12 cellular contexts compared by ENCODE assay signal in genomic region chr1:156004843-156005593, GRCh38. TPM values are rescaled to one million over a fixed set of nuclear protein-coding genes. Genes with fewer than 3 reads are reported as not detected.
A peak's percentile ranks its signal among the peaks of the same experiment; 100 is the strongest.
DNase-seq lines count a peak whose midpoint lies in the region; ATAC-seq, FAIRE-seq and TF ChIP-seq lines count a peak whose summit lies in the region.
"Had no signal": no experiment of that assay in that cellular context is flagged by ENCODE, and none has a peak within 500 bp of the region (broad histone marks: within the 10 kb centered on the region; RNA-seq: fewer than 3 reads in every experiment).

No MANE protein-coding gene starts in this region.

- H3K4me1 ChIP-seq in tibial nerve (peaks cover 0 to 32% (median 7%) of the 10 kb centered on the region in 4 donors), gastrocnemius medialis (peaks cover 0 to 6% of the 10 kb centered on the region in 2 donors)

- no peak for TF ChIP-seq POLR2A in tibial nerve (IDR thresholded peaks at IDR 0.05)
- no peak for TF ChIP-seq POLR2A in gastrocnemius medialis (IDR thresholded peaks at IDR 0.05)
- TF ChIP-seq POLR2A in H54 (IDR thresholded peaks at IDR 0.05; ENCODE audit: low read depth, low read length), result no peak

- no peaks in the 10 kb centered on the region for H3K27me3 ChIP-seq in WERI-Rb-1 (ENCODE audit: insufficient read depth, low read depth, severe bottlenecking)
- no peaks in the 10 kb centered on the region for H3K27me3 ChIP-seq in tibial nerve
- no peaks in the 10 kb centered on the region for H3K27me3 ChIP-seq in gastrocnemius medialis

- H3K4me3 Mint-ChIP-seq in activated naive CD8-positive, alpha-beta T cell, result peak overlapping the region; percentile 23
- H3K4me3 Mint-ChIP-seq in activated naive CD8-positive, alpha-beta T cell treated with anti-CD3 and anti-CD28 coated beads for 36 hours, result no peak overlapping the region

- peak overlapping the region; percentile 76 for H3K27ac Mint-ChIP-seq in activated naive CD8-positive, alpha-beta T cell
- no peak overlapping the region for H3K27ac Mint-ChIP-seq in activated naive CD8-positive, alpha-beta T cell treated with anti-CD3 and anti-CD28 coated beads for 36 hours

- intact Hi-C loops in left colon (cut with DNase I, micrococcal nuclease) (no loop called here), gastrocnemius medialis (cut with DNase I; ENCODE audit: low total_unique reads) (no loop called here)

- TF ChIP-seq CTCF in WERI-Rb-1 (IDR thresholded peaks at IDR 0.05; ENCODE audit: low read depth, low read length) (no peak), tibial nerve (IDR thresholded peaks at IDR 0.05) (no peak), gastrocnemius medialis (IDR thresholded peaks at IDR 0.05 in 4 of 5, conservative IDR thresholded peaks at IDR 0.05 in 1 of 5) (no peak)

- peaks cover 19% of the 10 kb centered on the region for H3K4me1 Mint-ChIP-seq in activated naive CD8-positive, alpha-beta T cell (ENCODE audit: low read depth)
- H3K4me1 Mint-ChIP-seq in activated naive CD8-positive, alpha-beta T cell treated with anti-CD3 and anti-CD28 coated beads for 36 hours, result peaks cover 14% of the 10 kb centered on the region

- no peak overlapping the region for H3K4me3 ChIP-seq in WERI-Rb-1 (ENCODE audit: low read depth, low read length)
- H3K4me3 ChIP-seq in tibial nerve, result no peak overlapping the region
- H3K4me3 ChIP-seq in gastrocnemius medialis, result no peak overlapping the region

- H3K9me3 ChIP-seq in WERI-Rb-1 (ENCODE audit: severe bottlenecking), result no peaks in the 10 kb centered on the region
- H3K9me3 ChIP-seq in tibial nerve, result no peaks in the 10 kb centered on the region
- no peaks in the 10 kb centered on the region for H3K9me3 ChIP-seq in gastrocnemius medialis

- no peaks in the 10 kb centered on the region for H3K9me3 Mint-ChIP-seq in activated naive CD8-positive, alpha-beta T cell (ENCODE audit: low read depth)
- no peaks in the 10 kb centered on the region for H3K9me3 Mint-ChIP-seq in activated naive CD8-positive, alpha-beta T cell treated with anti-CD3 and anti-CD28 coated beads for 36 hours

- peaks cover 3% of the 10 kb centered on the region for H3K36me3 Mint-ChIP-seq in activated naive CD8-positive, alpha-beta T cell
- peaks cover 7% of the 10 kb centered on the region for H3K36me3 Mint-ChIP-seq in activated naive CD8-positive, alpha-beta T cell treated with anti-CD3 and anti-CD28 coated beads for 36 hours

- TF ChIP-seq EP300 in tibial nerve (IDR thresholded peaks at IDR 0.05), result no peak

- 80 to 84% methylated on average over 4 of the region's 4 CpGs for WGBS in tibial nerve, 2 donors

- no peaks in the 10 kb centered on the region for H3K27me3 Mint-ChIP-seq in activated naive CD8-positive, alpha-beta T cell
- no peaks in the 10 kb centered on the region for H3K27me3 Mint-ChIP-seq in activated naive CD8-positive, alpha-beta T cell treated with anti-CD3 and anti-CD28 coated beads for 36 hours

- H3K27ac ChIP-seq in WERI-Rb-1 (no peak overlapping the region), tibial nerve (peak overlapping the region in 3 of 4 donors; percentile 42 to 78 (median 65)), gastrocnemius medialis (no peak overlapping the region)

- DNase-seq in activated naive CD8-positive, alpha-beta T cell treated with anti-CD3 and anti-CD28 coated beads for 36 hours, result no peak
- DNase-seq in WERI-Rb-1, result peak; percentile 36
- DNase-seq in left colon, result peak; percentile 46 to 78
- DNase-seq in tibial nerve (ENCODE audit: low spot score in 2 of 2), result no peak
- no peak for DNase-seq in gastrocnemius medialis
- no peak for DNase-seq in H54 (ENCODE audit: insufficient read length, low spot score)
- DNase-seq in cerebellum (ENCODE audit: low spot score), result no peak
- DNase-seq: kidney glomerular epithelial cell, NCI-H1694 had no signal

- peak; percentile 64 for ATAC-seq in left colon
- no peak for ATAC-seq in gastrocnemius medialis

- FAIRE-seq in H54 (lab: Jason Lieb, UNC), result no peak

- H3K36me3 ChIP-seq in WERI-Rb-1 (peaks cover 29% of the 10 kb centered on the region), tibial nerve (peaks cover 5 to 23% (median 5%) of the 10 kb centered on the region in 3 donors), gastrocnemius medialis (peaks cover 0 to 17% of the 10 kb centered on the region in 2 donors)

- in situ Hi-C loops in gastrocnemius medialis (cut with MboI; ENCODE audit: low sequenced_read_pairs in 4 of 4), result no loop called here

RNA-seq across cellular contexts. Expression of gene SSR2, which starts 15.7 kb away (rescaled TPM):
- 100 to 1,000 TPM; 155 TPM for total RNA-seq in activated naive CD8-positive, alpha-beta T cell treated with anti-CD3 and anti-CD28 coated beads for 36 hours
- total RNA-seq in left colon (100 to 1,000 TPM; 180 TPM), tibial nerve (100 to 1,000 TPM; 172 to 236 (median 212) TPM), gastrocnemius medialis (100 to 1,000 TPM in 2 of 4 donors, 10 to 100 TPM in 2; 70.6 to 118 (median 108) TPM), cerebellum (119 TPM)

RNA-seq across cellular contexts. Expression of gene ARHGEF2, which starts 26.7 kb away (rescaled TPM):
- total RNA-seq in activated naive CD8-positive, alpha-beta T cell treated with anti-CD3 and anti-CD28 coated beads for 36 hours, result 100 to 1,000 TPM; 135 to 148 TPM
- 100 to 1,000 TPM in 1 of 2 donors, 10 to 100 TPM in 1; 99.3 to 103 TPM for total RNA-seq in left colon
- 100 to 1,000 TPM; 105 to 195 (median 153) TPM for total RNA-seq in tibial nerve
- 10 to 100 TPM; 13.6 to 27.3 (median 26.4) TPM for total RNA-seq in gastrocnemius medialis
- total RNA-seq in cerebellum, result 78.8 TPM

RNA-seq across cellular contexts. Expression of gene UBQLN4, which starts 48.6 kb away (rescaled TPM):
- 10 to 100 TPM; 42.6 to 47.1 TPM for total RNA-seq in activated naive CD8-positive, alpha-beta T cell treated with anti-CD3 and anti-CD28 coated beads for 36 hours
- total RNA-seq in left colon (10 to 100 TPM; 21.7 to 26.7 TPM), tibial nerve (10 to 100 TPM; 19.5 to 32.1 (median 22.8) TPM), gastrocnemius medialis (10 to 100 TPM; 42.3 to 60.1 (median 46.0) TPM), cerebellum (21.9 TPM)

RNA-seq across cellular contexts. Expression of gene LAMTOR2, which starts 49.6 kb away (rescaled TPM):
- 10 to 100 TPM; 45.9 to 49.1 TPM for total RNA-seq in activated naive CD8-positive, alpha-beta T cell treated with anti-CD3 and anti-CD28 coated beads for 36 hours
- total RNA-seq in left colon (10 to 100 TPM; 70.6 to 72.7 TPM), tibial nerve (10 to 100 TPM; 32.6 to 51.8 (median 47.8) TPM), gastrocnemius medialis (10 to 100 TPM; 51.5 to 82.7 (median 72.6) TPM), cerebellum (19.6 TPM)

RNA-seq across cellular contexts. Expression of gene RAB25, which starts 55.9 kb away (rescaled TPM):
- under 1 TPM; 0.64 to 0.99 TPM for total RNA-seq in activated naive CD8-positive, alpha-beta T cell treated with anti-CD3 and anti-CD28 coated beads for 36 hours
- total RNA-seq in left colon, result 100 to 1,000 TPM; 203 to 231 TPM
- not detected for total RNA-seq in tibial nerve
- 1 to 10 TPM in 1 of 4 donors, not detected in 3; 1.2 TPM for total RNA-seq in gastrocnemius medialis
- not detected for total RNA-seq in cerebellum
- total RNA-seq: posterior vena cava, temporal lobe had no signal

Comparison
In these comparisons a context has a peak if more than half of its experiments do, and no peak if none do; other contexts are left out.
1. DNase-seq: peak in WERI-Rb-1 (single experiment) and left colon (2 of 2); none in activated naive CD8-positive, alpha-beta T cell treated with anti-CD3 and anti-CD28 coated beads for 36 hours (single experiment), tibial nerve (0 of 2), gastrocnemius medialis (0 of 2), H54 (single experiment) and cerebellum (single experiment).
2. H3K27ac ChIP-seq: peak in tibial nerve (3 of 4); none in WERI-Rb-1 (single experiment) and gastrocnemius medialis (0 of 4).